Comparison of ENCODE assay signal across 10 cellular contexts in genomic region chr9:5838884-5839571, GRCh38. TPM values are rescaled to one million over a fixed set of nuclear protein-coding genes. Genes with fewer than 3 reads are reported as not detected.
DNase-seq lines count a peak whose midpoint lies in the region; ATAC-seq and TF ChIP-seq lines count a peak whose summit lies in the region.
"Had no signal": no experiment of that assay in that cellular context is flagged by ENCODE, and none has a peak within 500 bp of the region (broad histone marks: within the 10 kb centered on the region; RNA-seq: fewer than 3 reads in every experiment).

No MANE protein-coding gene starts in this region.

- H3K27ac ChIP-seq in RWPE2 (ENCODE audit: poor library complexity, severe bottlenecking) = peak overlapping the region; percentile 72
- peak overlapping the region; percentile 28 to 56 (median 42) for H3K27ac ChIP-seq in transverse colon

- no peak overlapping the region for H3K27ac Mint-ChIP-seq in glutamatergic neuron (ENCODE audit: unreplicated experiment)

- 34 to 64% methylated on average over 1 to 2 of the region's 2 CpGs for WGBS in transverse colon (ENCODE audit: low coverage in 1 of 2), 2 donors

- TF ChIP-seq CTCF in RWPE2 (IDR thresholded peaks at IDR 0.05; ENCODE audit: poor library complexity, severe bottlenecking) = no peak
- no peak for TF ChIP-seq CTCF in transverse colon (IDR thresholded peaks at IDR 0.05)
- TF ChIP-seq CTCF in glutamatergic neuron (IDR thresholded peaks at IDR 0.05; ENCODE audit: partially characterized antibody, unreplicated experiment) = no peak

- H3K36me3 ChIP-seq in RWPE2 (ENCODE audit: low read depth) (no peaks in the 10 kb centered on the region), transverse colon (no peaks in the 10 kb centered on the region)

- H3K27me3 Mint-ChIP-seq in glutamatergic neuron (ENCODE audit: unreplicated experiment) = no peaks in the 10 kb centered on the region

- DNase-seq in NCI-H748 (lab: John Stamatoyannopoulos, UW; ENCODE audit: unreplicated experiment) (peak; percentile 21), NCI-H748 treated with DMSO at 0.1 percent for 48 hours (lab: John Stamatoyannopoulos, UW) (no peak), RWPE2 (ENCODE audit: low spot score) (no peak), glomerular endothelial cell (ENCODE audit: extremely low read depth, low read depth, low spot score) (peak; percentile 45), transverse colon (peak; percentile 71), glutamatergic neuron (no peak), NCI-H1436 (lab: John Stamatoyannopoulos, UW) (no peak)
- DNase-seq: activated CD8-positive, alpha-beta memory T cell treated with anti-CD3 and anti-CD28 coated beads, Interleukin-2, amount 50 U/mL, for 48 hours; NCI-H187 had no signal

- H3K4me1 Mint-ChIP-seq in glutamatergic neuron (ENCODE audit: low read depth, unreplicated experiment) = no peaks in the 10 kb centered on the region

- H3K4me3 Mint-ChIP-seq in glutamatergic neuron (ENCODE audit: unreplicated experiment) = no peak overlapping the region

- TF ChIP-seq POLR2A in transverse colon (IDR thresholded peaks at IDR 0.05) = no peak

- no peaks in the 10 kb centered on the region for H3K9me3 Mint-ChIP-seq in glutamatergic neuron (ENCODE audit: unreplicated experiment)

- H3K4me1 ChIP-seq in RWPE2 (ENCODE audit: insufficient read depth, poor library complexity, severe bottlenecking) = peaks cover 29% of the 10 kb centered on the region
- peaks cover 0 to 28% (median 13%) of the 10 kb centered on the region in 4 donors for H3K4me1 ChIP-seq in transverse colon

- intact Hi-C loops in transverse colon (cut with DNase I; ENCODE audit: low total_unique reads) = no loop called here

- H3K9me3 ChIP-seq in RWPE2 (ENCODE audit: severe bottlenecking) (no peaks in the 10 kb centered on the region), transverse colon (no peaks in the 10 kb centered on the region)

- no peak overlapping the region for H3K4me3 ChIP-seq in RWPE2 (ENCODE audit: severe bottlenecking)
- no peak overlapping the region for H3K4me3 ChIP-seq in transverse colon

- ATAC-seq in RWPE2 (ENCODE audit: low read depth) (peak; percentile 93), HG02588 (IDR thresholded peaks at IDR 0.05; ENCODE audit: unreplicated experiment) (no peak)

- H3K36me3 Mint-ChIP-seq in glutamatergic neuron (ENCODE audit: unreplicated experiment) = no peaks in the 10 kb centered on the region

- H3K27me3 ChIP-seq in RWPE2 (ENCODE audit: insufficient read depth, poor library complexity, severe bottlenecking) (no peaks in the 10 kb centered on the region), transverse colon (no peaks in the 10 kb centered on the region)

- TF ChIP-seq EP300 in transverse colon (IDR thresholded peaks at IDR 0.05; ENCODE audit: low read depth) = no peak

- in situ Hi-C loops in transverse colon (cut with MboI; ENCODE audit: low pct_ligation_motif_present in 1 of 4, low pct_unique_long_range_greater_than_20kb in 1 of 4, low sequenced_read_pairs in 3 of 4) = no loop called here

RNA-seq across cellular contexts. Expression of gene ERMP1, which starts 6.1 kb away (rescaled TPM):
- 39.1 and 43.8 TPM in 2 replicates for total RNA-seq in glomerular endothelial cell
- 10 to 100 TPM; 33.3 to 46.2 (median 34.8) TPM for total RNA-seq in transverse colon
- 4.2 TPM for total RNA-seq in glutamatergic neuron (ENCODE audit: unreplicated experiment)

RNA-seq across cellular contexts. Expression of gene MLANA, which starts 51.7 kb away (rescaled TPM):
- not detected in 2 replicates for total RNA-seq in glomerular endothelial cell
- not detected for total RNA-seq in transverse colon
- total RNA-seq in glutamatergic neuron (ENCODE audit: unreplicated experiment) = not detected

Comparison
In these comparisons a context has a peak if more than half of its experiments do, and no peak if none do; other contexts are left out.
1. DNase-seq: peak in NCI-H748 (single experiment), glomerular endothelial cell (single experiment) and transverse colon (single experiment); none in NCI-H748 treated with DMSO at 0.1 percent for 48 hours (single experiment), RWPE2 (single experiment), glutamatergic neuron (single experiment) and NCI-H1436 (single experiment).